18 cellular contexts compared by ENCODE assay signal in the genomic region with DNA sequence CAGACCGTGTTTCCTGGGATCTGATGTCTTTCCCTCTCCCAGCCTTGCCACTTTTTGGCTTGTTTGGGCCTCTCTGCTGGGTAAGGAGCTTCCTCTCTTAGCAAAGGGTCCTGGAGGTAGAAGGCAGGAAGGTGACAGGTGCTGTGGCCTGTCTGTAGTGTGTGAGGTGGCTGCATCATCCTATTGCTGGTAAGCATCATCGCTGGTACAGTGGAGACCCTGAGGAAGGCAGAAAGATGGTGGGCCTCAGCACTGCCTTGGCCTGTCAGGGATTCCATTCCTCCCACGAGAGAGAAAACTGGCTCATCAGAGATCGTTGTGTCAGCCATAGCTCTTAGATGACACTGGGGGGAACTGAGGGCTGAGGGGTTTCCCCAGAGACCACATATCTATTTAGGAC. TPM values are rescaled to one million over a fixed set of nuclear protein-coding genes. Genes with fewer than 3 reads are reported as not detected.
DNase-seq lines count a peak whose midpoint lies in the region; ATAC-seq and TF ChIP-seq lines count a peak whose summit lies in the region.
"Had no signal": no experiment of that assay in that cellular context is flagged by ENCODE, and none has a peak within 500 bp of the region (broad histone marks: within the 10 kb centered on the region; RNA-seq: fewer than 3 reads in every experiment).

No MANE protein-coding gene starts in this region.

- H3K4me3 ChIP-seq in heart right ventricle (no peak overlapping the region), upper lobe of left lung (no peak overlapping the region), neural progenitor cell (no peak overlapping the region)
- H3K4me3 ChIP-seq: HAP-1, upper lobe of right lung had no signal

- H3K27me3 Mint-ChIP-seq in brain: peaks cover 3% of the 10 kb centered on the region
- H3K27me3 Mint-ChIP-seq in nephron (ENCODE audit: low read depth): no peaks in the 10 kb centered on the region
- peaks cover 17% of the 10 kb centered on the region for H3K27me3 Mint-ChIP-seq in neural progenitor cell (ENCODE audit: insufficient read depth, low read depth)

- WGBS in heart right ventricle, 2 donors: 59 to 67% methylated on average over 4 of the region's 4 CpGs
- 82 to 100% methylated on average over 1 to 4 of the region's 4 CpGs for WGBS in upper lobe of left lung, 2 donors

- H3K4me2 ChIP-seq in neural progenitor cell: no peak overlapping the region

- H3K27ac ChIP-seq in heart right ventricle (peak overlapping the region in 9 of 10 donors; percentile 26 to 76 (median 66)), upper lobe of left lung (peak overlapping the region in 3 of 4 donors; percentile 42 to 80 (median 56)), neural progenitor cell (no peak overlapping the region)
- H3K27ac ChIP-seq: upper lobe of right lung had no signal

- H4K20me1 ChIP-seq in neural progenitor cell (ENCODE audit: low read depth): peaks cover 94% of the 10 kb centered on the region

- peaks cover 36% of the 10 kb centered on the region for H3K36me3 Mint-ChIP-seq in brain
- peaks cover 22% of the 10 kb centered on the region for H3K36me3 Mint-ChIP-seq in nephron (ENCODE audit: low read depth)
- peaks cover 15% of the 10 kb centered on the region for H3K36me3 Mint-ChIP-seq in neural progenitor cell

- no peak for DNase-seq in heart right ventricle
- DNase-seq in left cardiac atrium: no peak
- no peak for DNase-seq in upper lobe of left lung
- DNase-seq in activated CD4-positive, alpha-beta T cell treated with anti-CD3 and anti-CD28 coated beads, Interleukin-2, amount 50 U/mL, for 1 hour: no peak
- no peak for DNase-seq in neural progenitor cell (ENCODE audit: low spot score)
- DNase-seq in stimulated activated CD4-positive, alpha-beta T cell treated with anti-CD3 and anti-CD28 coated beads, Interleukin-4, amount 100 ng/mL, for 1 hour: no peak
- DNase-seq: aorta, Calu3, cortex of kidney, NCI-H1930, NCI-H510A treated with DMSO at 0.1 percent for 48 hours, retina, upper lobe of right lung had no signal

- H3K4me1 Mint-ChIP-seq in brain: peaks cover 98% of the 10 kb centered on the region
- peaks cover 91% of the 10 kb centered on the region for H3K4me1 Mint-ChIP-seq in nephron
- peaks cover 74% of the 10 kb centered on the region for H3K4me1 Mint-ChIP-seq in neural progenitor cell

- H3K4me3 Mint-ChIP-seq in brain (peak overlapping the region in 1 of 5 experiments; percentile 15), nephron (no peak overlapping the region), neural progenitor cell (no peak overlapping the region)
- H3K4me3 Mint-ChIP-seq: activated T-helper 1 cell treated with anti-CD3 and anti-CD28 coated beads, Interleukin-12 subunit alpha, Interleukin-12 subunit beta, Interleukin-2, Interleukin-4 antibody, amounts not matched to agents 30 ng/mL and 10 ng/mL and 1 ng/mL, durations not matched to agents 14 hours and 24 hours and 36 hours had no signal

- peaks cover 0 to 35% (median 13%) of the 10 kb centered on the region in 9 donors for H3K36me3 ChIP-seq in heart right ventricle
- peaks cover 0 to 32% (median 18%) of the 10 kb centered on the region in 4 donors for H3K36me3 ChIP-seq in upper lobe of left lung
- H3K36me3 ChIP-seq in neural progenitor cell: no peaks in the 10 kb centered on the region
- H3K36me3 ChIP-seq: HAP-1 had no signal

- TF ChIP-seq POLR2A in upper lobe of left lung (IDR thresholded peaks at IDR 0.05): no peak

- intact Hi-C loops in heart right ventricle (cut with DNase I) (no loop called here), left cardiac atrium (cut with DNase I) (no loop called here)

- H2AFZ ChIP-seq in neural progenitor cell (replicated peaks): no peak overlapping the region

- H3K9me3 ChIP-seq in heart right ventricle (no peaks in the 10 kb centered on the region), upper lobe of left lung (no peaks in the 10 kb centered on the region), neural progenitor cell (ENCODE audit: low read depth) (no peaks in the 10 kb centered on the region)
- H3K9me3 ChIP-seq: HAP-1, upper lobe of right lung had no signal

- H3K79me2 ChIP-seq in neural progenitor cell (ENCODE audit: low read depth): peaks cover 62% of the 10 kb centered on the region

- no peak for ATAC-seq in heart right ventricle
- no peak for ATAC-seq in left cardiac atrium
- ATAC-seq in upper lobe of left lung (ENCODE audit: low FRiP score in 2 of 2): no peak
- ATAC-seq: esophagus mucosa, upper lobe of right lung had no signal

- H3K27ac Mint-ChIP-seq in brain: peak overlapping the region; percentile 80 to 98 (median 91)
- H3K27ac Mint-ChIP-seq in nephron: peak overlapping the region; percentile 60 to 88 (median 88)
- no peak overlapping the region for H3K27ac Mint-ChIP-seq in neural progenitor cell
- H3K27ac Mint-ChIP-seq: activated T-helper 1 cell treated with anti-CD3 and anti-CD28 coated beads, Interleukin-12 subunit alpha, Interleukin-12 subunit beta, Interleukin-2, Interleukin-4 antibody, amounts not matched to agents 30 ng/mL and 10 ng/mL and 1 ng/mL, durations not matched to agents 14 hours and 24 hours and 36 hours had no signal

- no peak overlapping the region for H3K9ac ChIP-seq in neural progenitor cell

- H3F3A ChIP-seq in neural progenitor cell (ENCODE audit: low read depth): peaks cover 4% of the 10 kb centered on the region

- no peak for TF ChIP-seq EP300 in upper lobe of left lung (IDR thresholded peaks at IDR 0.05)

- no peak for TF ChIP-seq CTCF in heart right ventricle (IDR thresholded peaks at IDR 0.05)
- no peak for TF ChIP-seq CTCF in brain (conservative IDR thresholded peaks at IDR 0.05)
- no peak for TF ChIP-seq CTCF in nephron (IDR thresholded peaks at IDR 0.05; ENCODE audit: unreplicated experiment in 3 of 3)
- no peak for TF ChIP-seq CTCF in upper lobe of left lung (IDR thresholded peaks at IDR 0.05)
- TF ChIP-seq CTCF in neural progenitor cell (IDR thresholded peaks at IDR 0.05): no peak

- H3K9me3 Mint-ChIP-seq in brain (no peaks in the 10 kb centered on the region), nephron (no peaks in the 10 kb centered on the region), neural progenitor cell (no peaks in the 10 kb centered on the region)
- H3K9me3 Mint-ChIP-seq: activated T-helper 1 cell treated with anti-CD3 and anti-CD28 coated beads, Interleukin-12 subunit alpha, Interleukin-12 subunit beta, Interleukin-2, Interleukin-4 antibody, amounts not matched to agents 30 ng/mL and 10 ng/mL and 1 ng/mL, durations not matched to agents 14 hours and 24 hours and 36 hours had no signal

- no peaks in the 10 kb centered on the region for H3K27me3 ChIP-seq in heart right ventricle
- no peaks in the 10 kb centered on the region for H3K27me3 ChIP-seq in upper lobe of left lung
- no peaks in the 10 kb centered on the region for H3K27me3 ChIP-seq in neural progenitor cell
- H3K27me3 ChIP-seq: upper lobe of right lung had no signal

- peaks cover 50 to 99% (median 92%) of the 10 kb centered on the region in 9 donors for H3K4me1 ChIP-seq in heart right ventricle
- H3K4me1 ChIP-seq in upper lobe of left lung: peaks cover 53 to 82% (median 73%) of the 10 kb centered on the region in 4 donors
- peaks cover 22% of the 10 kb centered on the region for H3K4me1 ChIP-seq in neural progenitor cell
- H3K4me1 ChIP-seq: HAP-1 had no signal

RNA-seq across cellular contexts. Expression of a gene that starts 46.5 kb away (rescaled TPM):
- total RNA-seq in heart right ventricle: 10 to 100 TPM; 40.4 to 61.5 (median 50.8) TPM
- polyA plus RNA-seq in heart right ventricle: 10 to 100 TPM; 24.2 to 26.8 TPM
- 10 to 100 TPM; 51.4 to 58.0 TPM for total RNA-seq in left cardiac atrium
- polyA plus RNA-seq in brain (ENCODE audit: insufficient read depth, low read depth, low replicate concordance): 90.5 TPM
- total RNA-seq in upper lobe of left lung: 10 to 100 TPM; 51.0 to 99.2 (median 91.8) TPM
- total RNA-seq in neural progenitor cell (ENCODE audit: low replicate concordance): 5.8 and 12.3 TPM in 2 replicates
